27 cellular contexts compared by ENCODE assay signal in the genomic region with DNA sequence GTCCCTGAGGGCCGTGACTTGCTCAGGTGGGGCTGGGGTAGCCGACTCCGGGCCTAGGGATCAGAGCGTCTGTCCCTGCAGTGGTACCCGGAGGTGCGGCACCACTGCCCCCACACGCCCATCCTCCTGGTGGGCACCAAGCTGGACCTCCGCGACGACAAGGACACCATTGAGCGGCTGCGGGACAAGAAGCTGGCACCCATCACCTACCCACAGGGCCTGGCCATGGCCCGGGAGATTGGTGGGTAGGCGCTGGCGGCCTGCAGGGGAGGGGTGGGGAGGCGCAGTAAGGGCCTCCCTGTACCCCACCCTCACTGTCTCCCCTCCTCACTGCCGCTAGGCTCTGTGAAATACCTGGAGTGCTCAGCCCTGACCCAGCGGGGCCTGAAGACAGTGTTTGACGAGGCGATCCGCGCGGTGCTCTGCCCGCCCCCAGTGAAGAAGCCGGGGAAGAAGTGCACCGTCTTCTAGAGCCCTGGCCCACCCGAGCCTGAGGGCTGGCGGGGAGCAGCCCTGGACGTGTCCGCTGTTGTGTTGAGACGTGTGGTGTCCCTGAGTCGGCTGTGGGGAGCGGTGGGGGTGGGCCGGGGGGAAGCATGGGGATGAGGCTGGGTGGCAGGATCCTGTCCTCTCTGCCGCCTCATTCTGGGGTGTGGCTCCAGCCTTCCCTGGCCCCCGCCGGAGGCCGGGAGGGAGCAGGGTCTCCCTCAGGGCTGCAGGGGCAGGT. TPM values are rescaled to one million over a fixed set of nuclear protein-coding genes. Genes with fewer than 3 reads are reported as not detected.
DNase-seq lines count a peak whose midpoint lies in the region; ATAC-seq, FAIRE-seq and TF ChIP-seq lines count a peak whose summit lies in the region.
"Had no signal": no experiment of that assay in that cellular context is flagged by ENCODE, and none has a peak within 500 bp of the region (broad histone marks: within the 10 kb centered on the region; RNA-seq: fewer than 3 reads in every experiment).

No MANE protein-coding gene starts in this region.

- H3K79me2 ChIP-seq in HepG2 (ENCODE audit: insufficient read depth, low read length) = peaks cover 13% of the 10 kb centered on the region

- 97% methylated on average over 30 of the region's 38 CpGs for WGBS in HepG2 (ENCODE audit: low lambda C conversion rate)
- WGBS in right lobe of liver (ENCODE audit: insufficient coverage, low coverage, low lambda C conversion rate, missing lambda C conversion rate) = 20% methylated on average over 1 of the region's 38 CpGs
- 95% methylated on average over 37 of the region's 38 CpGs for WGBS in mesenchymal stem cell

- H3K4me3 ChIP-seq in HepG2 (replicated peaks in 1 of 3; ENCODE audit: insufficient read depth in 1 of 3, low read depth in 2 of 3, low read length in 3 of 3) = no peak overlapping the region
- H3K4me3 ChIP-seq in right lobe of liver = no peak overlapping the region
- no peak overlapping the region for H3K4me3 ChIP-seq in mesenchymal stem cell (ENCODE audit: insufficient read depth in 1 of 2, low read depth in 1 of 2, low read length in 2 of 2)
- H3K4me3 ChIP-seq: gastrocnemius medialis, hepatocyte, ovary, PC-9, tibial artery had no signal

- H2AK5ac ChIP-seq in mesenchymal stem cell (ENCODE audit: low read length, severe bottlenecking) = no peak overlapping the region

- H3K27me3 ChIP-seq in HepG2 (ENCODE audit: control insufficient read depth in 1 of 2, insufficient read depth in 2 of 2, low read length in 2 of 2) (no peaks in the 10 kb centered on the region), right lobe of liver (no peaks in the 10 kb centered on the region), mesenchymal stem cell (ENCODE audit: control insufficient read depth in 1 of 2, insufficient read depth in 1 of 2, low read length in 2 of 2) (peaks cover 0 to 12% of the 10 kb centered on the region in 2 experiments)
- H3K27me3 ChIP-seq: dorsolateral prefrontal cortex, hepatocyte, ovary had no signal

- no peak overlapping the region for H2BK12ac ChIP-seq in mesenchymal stem cell (ENCODE audit: low read length in 2 of 2)

- TF ChIP-seq RAD21 in HepG2 (CRISPR knock-in tag; IDR thresholded peaks at IDR 0.05) = no peak

- in situ Hi-C loops in HepG2 (cut with HindIII; ENCODE audit: extremely low pct_ligation_motif_present, low pct_unique_long_range_greater_than_20kb) = no loop called here

- BruUV-seq in HepG2 (replicated peaks; lab: Mats Ljungman, UMichigan) = no TSS peak

- FAIRE-seq in HepG2 (lab: Jason Lieb, UNC) = no peak

- H3K4me1 ChIP-seq in HepG2 (ENCODE audit: insufficient read depth, low read length) (peaks cover 29% of the 10 kb centered on the region), right lobe of liver (peaks cover 0 to 36% (median 13%) of the 10 kb centered on the region in 4 donors), mesenchymal stem cell (ENCODE audit: control insufficient read depth, insufficient read depth, low read depth, low read length) (peaks cover 29% of the 10 kb centered on the region)

- H3K14ac ChIP-seq in mesenchymal stem cell (ENCODE audit: low read length in 2 of 2) = no peak overlapping the region

- H3K4ac ChIP-seq in mesenchymal stem cell (ENCODE audit: low read depth in 1 of 2, low read length in 2 of 2) = no peak overlapping the region

- DNase-seq in HepG2 (ENCODE audit: low spot score) (no peak), right lobe of liver (no peak), mesenchymal stem cell (no peak), DMS53 treated with DMSO at 0.1 percent for 48 hours (lab: John Stamatoyannopoulos, UW; ENCODE audit: unreplicated experiment) (no peak), cerebellar nuclear complex (lab: John Stamatoyannopoulos, UW) (no peak)
- DNase-seq in stimulated activated CD4-positive, alpha-beta T cell treated with anti-CD3 and anti-CD28 coated beads, Interleukin-2, amount 100 ng/mL, for 48 hours = no peak
- DNase-seq: ACHN; activated CD4-positive, alpha-beta memory T cell treated with anti-CD3 and anti-CD28 coated beads for 36 hours; activated effector memory CD4-positive, alpha-beta T cell treated with anti-CD3 and anti-CD28 coated beads, Interleukin-2, amount 50 U/mL, for 16 hours; activated naive CD8-positive, alpha-beta T cell treated with anti-CD3 and anti-CD28 coated beads, Interleukin-2, amount 10 ng/mL, durations not matched to agents 7 days and 5 days; Calu3; dorsolateral prefrontal cortex; gastrocnemius medialis; HFFc6; naive B cell; NCI-H1048; NCI-H1694; NCI-H2171 treated with DMSO at 0.1 percent for 48 hours; NCI-H526; NK-92 treated with Interleukin-12 subunit alpha and Interleukin-12 subunit beta, amount 100 ng/mL, for 24 hours; ovary; PC-9; SHP77; tibial artery had no signal

- no peak overlapping the region for H2BK5ac ChIP-seq in mesenchymal stem cell (ENCODE audit: low read depth, low read length, poor library complexity, severe bottlenecking)

- TF ChIP-seq CTCF in HepG2 (CRISPR knock-in tag; IDR thresholded peaks at IDR 0.05) (no peak), right lobe of liver (IDR thresholded peaks at IDR 0.05) (no peak), VCaP (conservative IDR thresholded peaks at IDR 0.05) (no peak)

- no peak overlapping the region for H3K18ac ChIP-seq in mesenchymal stem cell (ENCODE audit: low read depth in 1 of 2, low read length in 2 of 2)

- H2AFZ ChIP-seq in HepG2 (ENCODE audit: low read length) (no peak overlapping the region), mesenchymal stem cell (ENCODE audit: low read depth, low read length) (no peak overlapping the region)
- H2AFZ ChIP-seq: hepatocyte, PC-9 had no signal

- H3K9me3 ChIP-seq in HepG2 (ENCODE audit: low read length) = no peaks in the 10 kb centered on the region
- H3K9me3 ChIP-seq in right lobe of liver = no peaks in the 10 kb centered on the region
- no peaks in the 10 kb centered on the region for H3K9me3 ChIP-seq in mesenchymal stem cell (ENCODE audit: control insufficient read depth, low read length)
- H3K9me3 ChIP-seq: gastrocnemius medialis, ovary, tibial artery had no signal

- TF ChIP-seq EP300 in HepG2 (IDR thresholded peaks at IDR 0.05; ENCODE audit: low read depth in 2 of 2, low read length in 2 of 2) (no peak), HepG2 (CRISPR knock-in tag; IDR thresholded peaks at IDR 0.05; ENCODE audit: borderline replicate concordance) (no peak)

- H4K8ac ChIP-seq in mesenchymal stem cell (ENCODE audit: low read length) = no peak overlapping the region

- H3K23ac ChIP-seq in mesenchymal stem cell (ENCODE audit: low read length in 2 of 2) = no peak overlapping the region

- H4K20me1 ChIP-seq in HepG2 (ENCODE audit: insufficient read depth, low read length) = peaks cover 20% of the 10 kb centered on the region

- peaks cover 15% of the 10 kb centered on the region for H3K79me1 ChIP-seq in mesenchymal stem cell (replicated peaks; ENCODE audit: low read length, poor library complexity, severe bottlenecking)

- no peak overlapping the region for H2BK15ac ChIP-seq in mesenchymal stem cell (ENCODE audit: low read depth, poor library complexity, severe bottlenecking)

- H3K27ac ChIP-seq in HepG2 (ENCODE audit: extremely low read length, insufficient read depth, low read length) (no peak overlapping the region), right lobe of liver (peak overlapping the region in 1 of 3 donors; percentile 51), VCaP (peak overlapping the region; percentile 11; the same call in 1 of the 2 replicates), mesenchymal stem cell (ENCODE audit: low read length, poor library complexity, severe bottlenecking) (no peak overlapping the region)
- H3K27ac ChIP-seq: gastrocnemius medialis, hepatocyte, ovary, PC-9, tibial artery, WERI-Rb-1 had no signal

- H3K9ac ChIP-seq in HepG2 (ENCODE audit: insufficient read depth, low read depth, low read length) = no peak overlapping the region
- H3K9ac ChIP-seq in mesenchymal stem cell (ENCODE audit: low read length) = no peak overlapping the region

- peaks cover 16 to 21% of the 10 kb centered on the region in 2 experiments for H3K36me3 ChIP-seq in HepG2 (replicated peaks in 1 of 2; ENCODE audit: control insufficient read depth in 1 of 2, insufficient read depth in 2 of 2, low read length in 2 of 2)
- peaks cover 0 to 16% (median 0%) of the 10 kb centered on the region in 4 donors for H3K36me3 ChIP-seq in right lobe of liver
- H3K36me3 ChIP-seq in mesenchymal stem cell (ENCODE audit: control insufficient read depth in 1 of 2, insufficient read depth in 2 of 2, low read depth in 1 of 2, low read length in 2 of 2) = peaks cover 0 to 40% of the 10 kb centered on the region in 2 experiments
- H3K36me3 ChIP-seq: ovary had no signal

- TF ChIP-seq POLR2A in HepG2 (IDR thresholded peaks at IDR 0.05; ENCODE audit: insufficient read depth in 1 of 2, low read depth in 2 of 2, low read length in 2 of 2) (peak in 1 of 2 experiments; percentile 3; a peak in 1 of 4 replicates), right lobe of liver (IDR thresholded peaks at IDR 0.05) (no peak)

- H3K4me2 ChIP-seq in HepG2 (ENCODE audit: low read depth, low read length) = no peak overlapping the region
- no peak overlapping the region for H3K4me2 ChIP-seq in mesenchymal stem cell (ENCODE audit: low read length, poor library complexity, severe bottlenecking)

- POLR2A ChIA-PET in HepG2 (lab: Yijun Ruan, JAX) = interaction anchor here (1.5 to 6.2 kb wide), 2 partner anchors 11 to 23 kb away, joined by 3 to 112 read pairs; a partner anchor contains a TSS

- no peak for ATAC-seq in HepG2
- no peak for ATAC-seq in right lobe of liver
- ATAC-seq: gastrocnemius medialis had no signal

- CTCF ChIA-PET in HepG2 (lab: Yijun Ruan, JAX; ENCODE audit: low intra/inter-chr PET ratio, low total read pairs) = no interaction called here

- H4K91ac ChIP-seq in mesenchymal stem cell (ENCODE audit: low read length) = peak overlapping the region; percentile 53

- H2BK120ac ChIP-seq in mesenchymal stem cell (ENCODE audit: low read depth, low read length) = no peak overlapping the region

- intact Hi-C loops in HepG2 (cut with micrococcal nuclease; ENCODE audit: unreplicated experiment) (no loop called here), right lobe of liver (cut with DNase I) (loop anchor here (5.0 to 10.0 kb wide), 3 partner anchors 51 to 124 kb away; a partner anchor contains a TSS)

RNA-seq across cellular contexts. Expression of a gene that starts 2.0 kb away (rescaled TPM):
- 4.0 and 10.5 TPM in 2 replicates for total RNA-seq in HepG2 (2016; rRNA removed; fragmentation: Illumina TruSeq; extraction: Trizol)
- total RNA-seq in HepG2 (2016; cell fraction: cytosol; rRNA removed; fragmentation: Illumina TruSeq; extraction: Trizol; ENCODE audit: low read depth) = 6.8 and 9.8 TPM in 2 replicates
- 3.9 and 12.6 TPM in 2 replicates for total RNA-seq in HepG2 (2016; cell fraction: insoluble cytoplasmic fraction; rRNA removed; fragmentation: Illumina TruSeq; extraction: Trizol)
- total RNA-seq in HepG2 (2016; cell fraction: membrane; rRNA removed; fragmentation: Illumina TruSeq; extraction: Trizol) = 7.3 and 10.1 TPM in 2 replicates
- 11.7 and 12.9 TPM in 2 replicates for total RNA-seq in HepG2 (2016; cell fraction: nucleus; rRNA removed; fragmentation: Illumina TruSeq; extraction: Trizol)
- 21.3 and 24.1 TPM in 2 replicates for polyA plus RNA-seq in HepG2 (2011; rRNA removed)
- polyA plus RNA-seq in HepG2 (2011; cell fraction: cytosol; rRNA removed) = 12.8 and 16.7 TPM in 2 replicates
- 111 and 165 TPM in 2 replicates for polyA plus RNA-seq in HepG2 (2011; cell fraction: nucleus; rRNA removed)
- 6.3 and 10.6 TPM in 2 replicates for polyA plus RNA-seq in HepG2 (2012)
- 10.4 and 12.0 TPM in 2 replicates for polyA plus RNA-seq in HepG2 (2016; cell fraction: cytosol; fragmentation: Illumina TruSeq; extraction: Trizol; ENCODE audit: low read depth)
- polyA plus RNA-seq in HepG2 (2016; cell fraction: insoluble cytoplasmic fraction; fragmentation: Illumina TruSeq; extraction: Trizol; ENCODE audit: low read depth) = 6.0 and 7.2 TPM in 2 replicates
- polyA plus RNA-seq in HepG2 (2016; cell fraction: membrane; fragmentation: Illumina TruSeq; extraction: Trizol; ENCODE audit: low read depth) = 8.8 and 10.0 TPM in 2 replicates
- 45.9 and 51.6 TPM in 2 replicates for polyA plus RNA-seq in HepG2 (2016; cell fraction: nucleus; fragmentation: Illumina TruSeq; extraction: Trizol; ENCODE audit: insufficient read depth, low read depth)
- polyA minus RNA-seq in HepG2 (2011; rRNA and poly(A)+ RNA removed; ENCODE audit: low replicate concordance) = 12.6 and 13.2 TPM in 2 replicates
- 3.0 and 3.6 TPM in 2 replicates for polyA minus RNA-seq in HepG2 (2011; cell fraction: cytosol; rRNA and poly(A)+ RNA removed)
- 6.7 and 7.6 TPM in 2 replicates for polyA minus RNA-seq in HepG2 (2011; cell fraction: nucleus; rRNA and poly(A)+ RNA removed)
- 1 to 10 TPM; 3.4 to 9.0 (median 5.4) TPM for total RNA-seq in right lobe of liver
- polyA plus RNA-seq in mesenchymal stem cell (2013, experiment 1 of 2) = 33.3 TPM
- 31.4 TPM for polyA plus RNA-seq in mesenchymal stem cell (2013, experiment 2 of 2)

RNA-seq across cellular contexts. Expression of a gene that starts 4.0 kb away (rescaled TPM):
- total RNA-seq in HepG2 (2016; rRNA removed; fragmentation: Illumina TruSeq; extraction: Trizol) = 286 and 311 TPM in 2 replicates
- total RNA-seq in HepG2 (2016; cell fraction: cytosol; rRNA removed; fragmentation: Illumina TruSeq; extraction: Trizol; ENCODE audit: low read depth) = 275 and 353 TPM in 2 replicates
- 302 and 321 TPM in 2 replicates for total RNA-seq in HepG2 (2016; cell fraction: insoluble cytoplasmic fraction; rRNA removed; fragmentation: Illumina TruSeq; extraction: Trizol)
- total RNA-seq in HepG2 (2016; cell fraction: membrane; rRNA removed; fragmentation: Illumina TruSeq; extraction: Trizol) = 228 and 297 TPM in 2 replicates
- total RNA-seq in HepG2 (2016; cell fraction: nucleus; rRNA removed; fragmentation: Illumina TruSeq; extraction: Trizol) = 132 and 152 TPM in 2 replicates
- polyA plus RNA-seq in HepG2 (2011; rRNA removed) = 287 and 290 TPM in 2 replicates
- 253 and 424 TPM in 2 replicates for polyA plus RNA-seq in HepG2 (2011; cell fraction: cytosol; rRNA removed)
- 645 and 737 TPM in 2 replicates for polyA plus RNA-seq in HepG2 (2011; cell fraction: nucleus; rRNA removed)
- polyA plus RNA-seq in HepG2 (2012) = 190 and 266 TPM in 2 replicates
- 398 and 426 TPM in 2 replicates for polyA plus RNA-seq in HepG2 (2016; cell fraction: cytosol; fragmentation: Illumina TruSeq; extraction: Trizol; ENCODE audit: low read depth)
- 296 and 330 TPM in 2 replicates for polyA plus RNA-seq in HepG2 (2016; cell fraction: insoluble cytoplasmic fraction; fragmentation: Illumina TruSeq; extraction: Trizol; ENCODE audit: low read depth)
- 308 and 335 TPM in 2 replicates for polyA plus RNA-seq in HepG2 (2016; cell fraction: membrane; fragmentation: Illumina TruSeq; extraction: Trizol; ENCODE audit: low read depth)
- 280 and 299 TPM in 2 replicates for polyA plus RNA-seq in HepG2 (2016; cell fraction: nucleus; fragmentation: Illumina TruSeq; extraction: Trizol; ENCODE audit: insufficient read depth, low read depth)
- 73.9 and 172 TPM in 2 replicates for polyA minus RNA-seq in HepG2 (2011; rRNA and poly(A)+ RNA removed; ENCODE audit: low replicate concordance)
- 52.1 and 74.6 TPM in 2 replicates for polyA minus RNA-seq in HepG2 (2011; cell fraction: cytosol; rRNA and poly(A)+ RNA removed)
- polyA minus RNA-seq in HepG2 (2011; cell fraction: nucleus; rRNA and poly(A)+ RNA removed) = 61.5 and 67.5 TPM in 2 replicates
- total RNA-seq in right lobe of liver = 1,000 to 10,000 TPM in 2 of 6 experiments, 100 to 1,000 TPM in 4; 389 to 1,607 (median 735) TPM
- polyA plus RNA-seq in mesenchymal stem cell (2013, experiment 1 of 2) = 39.7 TPM
- 43.5 TPM for polyA plus RNA-seq in mesenchymal stem cell (2013, experiment 2 of 2)

RNA-seq across cellular contexts. Expression of a gene that starts 10.4 kb away (rescaled TPM):
- total RNA-seq in HepG2 (2016; rRNA removed; fragmentation: Illumina TruSeq; extraction: Trizol) (21.4 and 48.1 TPM in 2 replicates), right lobe of liver (10 to 100 TPM in 3 of 6 experiments, 1 to 10 TPM in 3; 4.9 to 15.6 (median 11.9) TPM)
- total RNA-seq in HepG2 (2016; cell fraction: cytosol; rRNA removed; fragmentation: Illumina TruSeq; extraction: Trizol; ENCODE audit: low read depth) = 30.2 and 31.8 TPM in 2 replicates
- 20.6 and 49.6 TPM in 2 replicates for total RNA-seq in HepG2 (2016; cell fraction: insoluble cytoplasmic fraction; rRNA removed; fragmentation: Illumina TruSeq; extraction: Trizol)
- 14.9 and 19.0 TPM in 2 replicates for total RNA-seq in HepG2 (2016; cell fraction: membrane; rRNA removed; fragmentation: Illumina TruSeq; extraction: Trizol)
- total RNA-seq in HepG2 (2016; cell fraction: nucleus; rRNA removed; fragmentation: Illumina TruSeq; extraction: Trizol) = 49.7 and 54.4 TPM in 2 replicates
- polyA plus RNA-seq in HepG2 (2011; rRNA removed) = 11.6 and 14.1 TPM in 2 replicates
- 5.5 and 10.0 TPM in 2 replicates for polyA plus RNA-seq in HepG2 (2011; cell fraction: cytosol; rRNA removed)
- 112 and 182 TPM in 2 replicates for polyA plus RNA-seq in HepG2 (2011; cell fraction: nucleus; rRNA removed)
- polyA plus RNA-seq in HepG2 (2012) = 7.5 and 8.8 TPM in 2 replicates
- 3.3 and 4.2 TPM in 2 replicates for polyA plus RNA-seq in HepG2 (2016; cell fraction: cytosol; fragmentation: Illumina TruSeq; extraction: Trizol; ENCODE audit: low read depth)
- 19.5 and 19.7 TPM in 2 replicates for polyA plus RNA-seq in HepG2 (2016; cell fraction: insoluble cytoplasmic fraction; fragmentation: Illumina TruSeq; extraction: Trizol; ENCODE audit: low read depth)
- 9.1 and 9.2 TPM in 2 replicates for polyA plus RNA-seq in HepG2 (2016; cell fraction: membrane; fragmentation: Illumina TruSeq; extraction: Trizol; ENCODE audit: low read depth)
- 129 and 136 TPM in 2 replicates for polyA plus RNA-seq in HepG2 (2016; cell fraction: nucleus; fragmentation: Illumina TruSeq; extraction: Trizol; ENCODE audit: insufficient read depth, low read depth)
- 11.1 and 15.7 TPM in 2 replicates for polyA minus RNA-seq in HepG2 (2011; rRNA and poly(A)+ RNA removed; ENCODE audit: low replicate concordance)
- 6.1 and 8.2 TPM in 2 replicates for polyA minus RNA-seq in HepG2 (2011; cell fraction: cytosol; rRNA and poly(A)+ RNA removed)
- polyA minus RNA-seq in HepG2 (2011; cell fraction: nucleus; rRNA and poly(A)+ RNA removed) = 25.0 and 27.2 TPM in 2 replicates
- 4.8 TPM for polyA plus RNA-seq in mesenchymal stem cell (2013, experiment 1 of 2)
- 5.2 TPM for polyA plus RNA-seq in mesenchymal stem cell (2013, experiment 2 of 2)

RNA-seq across cellular contexts. Expression of a gene that starts 10.8 kb away (rescaled TPM):
- 166 and 170 TPM in 2 replicates for total RNA-seq in HepG2 (2016; rRNA removed; fragmentation: Illumina TruSeq; extraction: Trizol)
- total RNA-seq in HepG2 (2016; cell fraction: cytosol; rRNA removed; fragmentation: Illumina TruSeq; extraction: Trizol; ENCODE audit: low read depth) = 262 and 321 TPM in 2 replicates
- 171 and 173 TPM in 2 replicates for total RNA-seq in HepG2 (2016; cell fraction: insoluble cytoplasmic fraction; rRNA removed; fragmentation: Illumina TruSeq; extraction: Trizol)
- 221 and 277 TPM in 2 replicates for total RNA-seq in HepG2 (2016; cell fraction: membrane; rRNA removed; fragmentation: Illumina TruSeq; extraction: Trizol)
- total RNA-seq in HepG2 (2016; cell fraction: nucleus; rRNA removed; fragmentation: Illumina TruSeq; extraction: Trizol) = 85.1 and 103 TPM in 2 replicates
- 92.7 and 96.7 TPM in 2 replicates for polyA plus RNA-seq in HepG2 (2011; rRNA removed)
- 88.8 and 138 TPM in 2 replicates for polyA plus RNA-seq in HepG2 (2011; cell fraction: cytosol; rRNA removed)
- 166 and 170 TPM in 2 replicates for polyA plus RNA-seq in HepG2 (2011; cell fraction: nucleus; rRNA removed)
- 46.3 and 61.5 TPM in 2 replicates for polyA plus RNA-seq in HepG2 (2012)
- 176 and 237 TPM in 2 replicates for polyA plus RNA-seq in HepG2 (2016; cell fraction: cytosol; fragmentation: Illumina TruSeq; extraction: Trizol; ENCODE audit: low read depth)
- polyA plus RNA-seq in HepG2 (2016; cell fraction: insoluble cytoplasmic fraction; fragmentation: Illumina TruSeq; extraction: Trizol; ENCODE audit: low read depth) = 143 and 150 TPM in 2 replicates
- 176 and 221 TPM in 2 replicates for polyA plus RNA-seq in HepG2 (2016; cell fraction: membrane; fragmentation: Illumina TruSeq; extraction: Trizol; ENCODE audit: low read depth)
- polyA plus RNA-seq in HepG2 (2016; cell fraction: nucleus; fragmentation: Illumina TruSeq; extraction: Trizol; ENCODE audit: insufficient read depth, low read depth) = 178 and 180 TPM in 2 replicates
- polyA minus RNA-seq in HepG2 (2011; rRNA and poly(A)+ RNA removed; ENCODE audit: low replicate concordance) = 32.0 and 49.8 TPM in 2 replicates
- polyA minus RNA-seq in HepG2 (2011; cell fraction: cytosol; rRNA and poly(A)+ RNA removed) = 14.8 and 16.2 TPM in 2 replicates
- 20.0 and 26.9 TPM in 2 replicates for polyA minus RNA-seq in HepG2 (2011; cell fraction: nucleus; rRNA and poly(A)+ RNA removed)
- total RNA-seq in right lobe of liver = 10 to 100 TPM; 27.3 to 81.1 (median 47.8) TPM
- polyA plus RNA-seq in mesenchymal stem cell (2013, experiment 1 of 2) = 26.5 TPM
- polyA plus RNA-seq in mesenchymal stem cell (2013, experiment 2 of 2) = 26.0 TPM

RNA-seq across cellular contexts. Expression of a gene that starts 18.1 kb away (rescaled TPM):
- total RNA-seq in HepG2 (2016; rRNA removed; fragmentation: Illumina TruSeq; extraction: Trizol) (27.8 and 64.0 TPM in 2 replicates), right lobe of liver (10 to 100 TPM; 29.9 to 53.3 (median 43.7) TPM)
- 72.5 and 73.8 TPM in 2 replicates for total RNA-seq in HepG2 (2016; cell fraction: cytosol; rRNA removed; fragmentation: Illumina TruSeq; extraction: Trizol; ENCODE audit: low read depth)
- 23.6 and 61.0 TPM in 2 replicates for total RNA-seq in HepG2 (2016; cell fraction: insoluble cytoplasmic fraction; rRNA removed; fragmentation: Illumina TruSeq; extraction: Trizol)
- 95.0 and 98.0 TPM in 2 replicates for total RNA-seq in HepG2 (2016; cell fraction: membrane; rRNA removed; fragmentation: Illumina TruSeq; extraction: Trizol)
- 53.3 and 60.7 TPM in 2 replicates for total RNA-seq in HepG2 (2016; cell fraction: nucleus; rRNA removed; fragmentation: Illumina TruSeq; extraction: Trizol)
- 61.4 and 90.6 TPM in 2 replicates for polyA plus RNA-seq in HepG2 (2011; rRNA removed)
- 36.1 and 62.0 TPM in 2 replicates for polyA plus RNA-seq in HepG2 (2011; cell fraction: cytosol; rRNA removed)
- 548 and 733 TPM in 2 replicates for polyA plus RNA-seq in HepG2 (2011; cell fraction: nucleus; rRNA removed)
- polyA plus RNA-seq in HepG2 (2012) = 60.9 and 71.7 TPM in 2 replicates
- polyA plus RNA-seq in HepG2 (2016; cell fraction: cytosol; fragmentation: Illumina TruSeq; extraction: Trizol; ENCODE audit: low read depth) = 106 and 121 TPM in 2 replicates
- polyA plus RNA-seq in HepG2 (2016; cell fraction: insoluble cytoplasmic fraction; fragmentation: Illumina TruSeq; extraction: Trizol; ENCODE audit: low read depth) = 35.7 and 47.7 TPM in 2 replicates
- polyA plus RNA-seq in HepG2 (2016; cell fraction: membrane; fragmentation: Illumina TruSeq; extraction: Trizol; ENCODE audit: low read depth) = 128 and 132 TPM in 2 replicates
- polyA plus RNA-seq in HepG2 (2016; cell fraction: nucleus; fragmentation: Illumina TruSeq; extraction: Trizol; ENCODE audit: insufficient read depth, low read depth) = 227 and 229 TPM in 2 replicates
- polyA minus RNA-seq in HepG2 (2011; rRNA and poly(A)+ RNA removed; ENCODE audit: low replicate concordance) = 12.3 and 58.2 TPM in 2 replicates
- polyA minus RNA-seq in HepG2 (2011; cell fraction: cytosol; rRNA and poly(A)+ RNA removed) = 21.9 and 29.0 TPM in 2 replicates
- 29.7 and 35.9 TPM in 2 replicates for polyA minus RNA-seq in HepG2 (2011; cell fraction: nucleus; rRNA and poly(A)+ RNA removed)
- 31.3 TPM for polyA plus RNA-seq in mesenchymal stem cell (2013, experiment 1 of 2)
- polyA plus RNA-seq in mesenchymal stem cell (2013, experiment 2 of 2) = 31.7 TPM
